ENCODE assay signal across 19 cellular contexts in genomic region chr7:42221304-42221703, GRCh38. TPM values are rescaled to one million over a fixed set of nuclear protein-coding genes. Genes with fewer than 3 reads are reported as not detected.
DNase-seq lines count a peak whose midpoint lies in the region; ATAC-seq and TF ChIP-seq lines count a peak whose summit lies in the region.
"Had no signal": no experiment of that assay in that cellular context is flagged by ENCODE, and none has a peak within 500 bp of the region (broad histone marks: within the 10 kb centered on the region; RNA-seq: fewer than 3 reads in every experiment).

No MANE protein-coding gene starts in this region.

- CTCF ChIA-PET in RWPE1 (lab: Yijun Ruan, JAX) = interaction anchor here (0.9 kb wide), 1 partner anchor 38 kb away, joined by 3 read pairs; no protein-coding TSS in a partner anchor

- H4K5ac ChIP-seq in H9 (ENCODE audit: insufficient read length, low read depth, low read length) = no peak overlapping the region

- no peak for TF ChIP-seq POLR2A in suprapubic skin (IDR thresholded peaks at IDR 0.05)

- H4K91ac ChIP-seq in H9 (ENCODE audit: insufficient read length, low read depth, low read length) = no peak overlapping the region

- H3K4me1 Mint-ChIP-seq in H9 = peaks cover 76% of the 10 kb centered on the region in 2 experiments

- no peak for ATAC-seq in GM19324 (IDR thresholded peaks at IDR 0.05; ENCODE audit: low FRiP score, unreplicated experiment)
- ATAC-seq: A549; CD8-positive, alpha-beta T cell; K562; SK-N-SH treated with all-trans-retinoic acid at 6 μM for 48 hours had no signal

- no peak for TF ChIP-seq EP300 in suprapubic skin (IDR thresholded peaks at IDR 0.05)

- H3K27ac ChIP-seq in H9 (ENCODE audit: insufficient read length, low read depth, low read length) (peak overlapping the region; percentile 97), RWPE1 (peak overlapping the region; percentile 94), iPS-20b (ENCODE audit: low read length) (peak overlapping the region; percentile 71), suprapubic skin (peak overlapping the region; percentile 76), SJCRH30 (no peak overlapping the region)
- H3K27ac ChIP-seq: A549, BLaER1 had no signal

- no peak overlapping the region for H3K4me2 ChIP-seq in H9 (ENCODE audit: insufficient read depth, insufficient read length, low read length)
- H3K4me2 ChIP-seq: A549, BLaER1 had no signal

- peaks cover 20% of the 10 kb centered on the region; the same call in 1 of the 2 replicates for H3K4me1 ChIP-seq in H9 (ENCODE audit: insufficient read depth, low read length)
- peaks cover 60% of the 10 kb centered on the region for H3K4me1 ChIP-seq in iPS-20b (ENCODE audit: insufficient read depth, low read length)
- peaks cover 54% of the 10 kb centered on the region for H3K4me1 ChIP-seq in suprapubic skin
- H3K4me1 ChIP-seq in SJCRH30 = no peaks in the 10 kb centered on the region; the same call in 1 of the 2 replicates
- H3K4me1 ChIP-seq: A549 had no signal

- H2BK12ac ChIP-seq in H9 (ENCODE audit: insufficient read length, low read depth, low read length) = no peak overlapping the region

- H3K79me1 ChIP-seq in H9 (ENCODE audit: insufficient read depth, low read depth, low read length, poor library complexity, severe bottlenecking) = no peaks in the 10 kb centered on the region

- TF ChIP-seq CTCF in H9 (conservative IDR thresholded peaks at IDR 0.05) (no peak), RWPE1 (conservative IDR thresholded peaks at IDR 0.05; ENCODE audit: low read depth) (no peak), suprapubic skin (IDR thresholded peaks at IDR 0.05) (no peak)

- peaks cover 0 to 19% (median 8%) of the 10 kb centered on the region in 3 experiments; a peak in 6 of 7 replicates for H3K36me3 Mint-ChIP-seq in H9 (ENCODE audit: insufficient read depth in 1 of 3, low read depth in 3 of 3)
- H3K36me3 Mint-ChIP-seq: CD8-positive, alpha-beta T cell had no signal

- no peak overlapping the region for H3K18ac ChIP-seq in H9 (ENCODE audit: insufficient read length, low read depth, low read length)

- no peaks in the 10 kb centered on the region; the same call in 1 of the 2 replicates for H3K27me3 Mint-ChIP-seq in H9 (ENCODE audit: low read depth)

- H3K27ac Mint-ChIP-seq in H9 = peak overlapping the region in 2 of 3 experiments; percentile 76 to 97; a peak in 6 of 7 replicates
- H3K27ac Mint-ChIP-seq: CD8-positive, alpha-beta T cell; HFFc6 had no signal

- no peak overlapping the region for H3K4ac ChIP-seq in H9 (ENCODE audit: low read depth, low read length)

- 100% methylated on average over 3 of the region's 5 CpGs for WGBS in H9 (ENCODE audit: extremely low coverage, insufficient read length, low lambda C conversion rate)
- WGBS in suprapubic skin = 64% methylated on average over 5 of the region's 5 CpGs

- no peak overlapping the region for H2BK5ac ChIP-seq in H9 (ENCODE audit: insufficient read length, low read length)

- no peaks in the 10 kb centered on the region; the same call in 1 of the 2 replicates for H3K79me2 ChIP-seq in H9 (ENCODE audit: insufficient read depth, low read length)

- H3K14ac ChIP-seq in H9 (ENCODE audit: insufficient read depth, low read length) = no peak overlapping the region

- H4K8ac ChIP-seq in H9 (replicated peaks; ENCODE audit: insufficient read length, low read depth, low read length) = no peak overlapping the region

- no peak overlapping the region for H2BK15ac ChIP-seq in H9 (ENCODE audit: low read depth, low read length)

- no peak overlapping the region for H2AK5ac ChIP-seq in H9 (ENCODE audit: insufficient read length, low read length)

- peak overlapping the region in 1 of 2 experiments; percentile 8; a peak in 2 of 5 replicates for H3K4me3 Mint-ChIP-seq in H9
- H3K4me3 Mint-ChIP-seq: CD8-positive, alpha-beta T cell; HFFc6 had no signal

- H4K20me1 ChIP-seq in H9 (ENCODE audit: control insufficient read depth, insufficient read depth, insufficient read length) = no peaks in the 10 kb centered on the region
- H4K20me1 ChIP-seq: BLaER1 had no signal

- no peak overlapping the region for H2BK120ac ChIP-seq in H9 (ENCODE audit: low read depth, low read length, poor library complexity, severe bottlenecking)

- H3K9me3 ChIP-seq in H9 (ENCODE audit: control insufficient read depth, low read depth, low read length) (no peaks in the 10 kb centered on the region), iPS-20b (ENCODE audit: insufficient read depth, low read depth, low read length) (no peaks in the 10 kb centered on the region), suprapubic skin (no peaks in the 10 kb centered on the region), SJCRH30 (replicated peaks) (no peaks in the 10 kb centered on the region)
- H3K9me3 ChIP-seq: A549, BLaER1 had no signal

- DNase-seq in H9 (no peak), RWPE1 (ENCODE audit: low spot score) (no peak), suprapubic skin (ENCODE audit: low spot score in 2 of 2) (no peak), NCI-H82 (lab: John Stamatoyannopoulos, UW) (no peak), SJCRH30 (no peak)
- DNase-seq: Calu3; CD8-positive, alpha-beta T cell; GF-D8; HFFc6; NCI-H1105; NCI-H2081 treated with DMSO at 0.1 percent for 48 hours; NK-92 treated with Interleukin-12 subunit alpha and Interleukin-12 subunit beta, amount 100 ng/mL, for 24 hours; SHP77 had no signal

- no peak overlapping the region for H2BK20ac ChIP-seq in H9 (ENCODE audit: low read depth, low read length, poor library complexity, severe bottlenecking)

- POLR2A ChIA-PET in RWPE1 (lab: Yijun Ruan, JAX; ENCODE audit: low non-redundant PET) = no interaction called here

- H3K9ac ChIP-seq in H9 (ENCODE audit: extremely low read depth, insufficient read length, low read length) (no peak overlapping the region), iPS-20b (ENCODE audit: low read depth, low read length) (peak overlapping the region; percentile 57; the same call in 1 of the 2 replicates)
- H3K9ac ChIP-seq: BLaER1 had no signal

- no peak overlapping the region for H3T11ph ChIP-seq in H9 (ENCODE audit: low read length)

- no peak overlapping the region for H3K23ac ChIP-seq in H9 (ENCODE audit: insufficient read length, low read depth, low read length)

- H3K9me3 Mint-ChIP-seq in H9 = no peaks in the 10 kb centered on the region
- H3K9me3 Mint-ChIP-seq: CD8-positive, alpha-beta T cell; HFFc6 had no signal

- no peak overlapping the region for H3K56ac ChIP-seq in H9 (ENCODE audit: insufficient read length, low read depth, low read length)

- no peaks in the 10 kb centered on the region for H3K23me2 ChIP-seq in H9 (ENCODE audit: insufficient read length, low read depth, low read length, poor library complexity, severe bottlenecking)

- H3K27me3 ChIP-seq in H9 (ENCODE audit: insufficient read depth, low read length) (no peaks in the 10 kb centered on the region), iPS-20b (ENCODE audit: insufficient read depth, low read length) (no peaks in the 10 kb centered on the region), suprapubic skin (no peaks in the 10 kb centered on the region), SJCRH30 (no peaks in the 10 kb centered on the region)
- H3K27me3 ChIP-seq: BLaER1 had no signal

- H3K36me3 ChIP-seq in iPS-20b (ENCODE audit: insufficient read depth, low read depth, low read length) (peaks cover 16% of the 10 kb centered on the region; the same call in 1 of the 2 replicates), suprapubic skin (no peaks in the 10 kb centered on the region), SJCRH30 (peaks cover 9% of the 10 kb centered on the region)

- H2AFZ ChIP-seq in H9 (ENCODE audit: low read length) = no peak overlapping the region

- no peak overlapping the region for H3K4me3 ChIP-seq in iPS-20b (ENCODE audit: low read length)
- no peak overlapping the region for H3K4me3 ChIP-seq in suprapubic skin
- no peak overlapping the region for H3K4me3 ChIP-seq in SJCRH30
- H3K4me3 ChIP-seq: A549, BLaER1, K562 had no signal

RNA-seq across cellular contexts. Expression of gene GLI3, which starts 15.7 kb away (rescaled TPM):
- 43.0 and 45.0 TPM in 2 replicates for total RNA-seq in H9 (2021)
- 10 to 100 TPM; 23.1 to 41.3 (median 24.6) TPM for total RNA-seq in suprapubic skin
- 8.9 and 11.1 TPM in 2 replicates for total RNA-seq in SJCRH30 (2014; rRNA removed; shearing (Covaris generic))
- total RNA-seq: Calu3 had no signal
